ENCODE assay signal across 9 cellular contexts in genomic region chr11:65502274-65502851, GRCh38. TPM values are rescaled to one million over a fixed set of nuclear protein-coding genes. Genes with fewer than 3 reads are reported as not detected.
DNase-seq lines count a peak whose midpoint lies in the region; ATAC-seq, FAIRE-seq and TF ChIP-seq lines count a peak whose summit lies in the region.
"Had no signal": no experiment of that assay in that cellular context is flagged by ENCODE, and none has a peak within 500 bp of the region (broad histone marks: within the 10 kb centered on the region; RNA-seq: fewer than 3 reads in every experiment).

No MANE protein-coding gene starts in this region.

- no peak for FAIRE-seq in GM12892 (lab: Jason Lieb, UNC)

- ATAC-seq in effector memory CD8-positive, alpha-beta T cell (replicated peaks): no peak

- H3K27ac Mint-ChIP-seq in effector memory CD8-positive, alpha-beta T cell: no peak overlapping the region

- peaks cover 91% of the 10 kb centered on the region for H3K79me2 ChIP-seq in PC-9 (ENCODE audit: low read depth)

- POLR2A ChIA-PET in PC-9 (lab: Charles Lee; ENCODE audit: unreplicated experiment): interaction anchor here (0.5 to 1.6 kb wide), 12 partner anchors 10 to 161 kb away, joined by 3 to 22 read pairs (median 6); partner anchors contain the start of gene RELA

- CTCF ChIA-PET in PC-9 (lab: Charles Lee): interaction anchor here (0.6 kb wide), 1 partner anchor 9 kb away, joined by 4 read pairs; no protein-coding TSS in a partner anchor

- peaks cover 66% of the 10 kb centered on the region for H3K36me3 ChIP-seq in PC-9 (ENCODE audit: low read depth)

- peak overlapping the region; percentile 99 for H3K4me2 ChIP-seq in PC-9

- peak overlapping the region; percentile 97 for H3K27ac ChIP-seq in PC-9

- H3K4me1 ChIP-seq in PC-9 (replicated peaks; ENCODE audit: insufficient read depth): peaks cover 44% of the 10 kb centered on the region

- H3K4me3 Mint-ChIP-seq in effector memory CD8-positive, alpha-beta T cell: no peak overlapping the region

- peaks cover 80% of the 10 kb centered on the region for H4K20me1 ChIP-seq in PC-9 (ENCODE audit: insufficient read depth)

- H3F3A ChIP-seq in PC-9 (ENCODE audit: insufficient read depth, low read depth): peaks cover 90% of the 10 kb centered on the region

- no peaks in the 10 kb centered on the region for H3K9me3 Mint-ChIP-seq in effector memory CD8-positive, alpha-beta T cell

- TF ChIP-seq CTCF in PC-9 (conservative IDR thresholded peaks at IDR 0.05) (no peak), fibroblast of mammary gland (conservative IDR thresholded peaks at IDR 0.05; ENCODE audit: control insufficient read depth, insufficient read depth, low read depth, low read length) (no peak), retinal pigment epithelial cell (conservative IDR thresholded peaks at IDR 0.05; ENCODE audit: low read depth, low read length) (no peak)

- no peaks in the 10 kb centered on the region for H3K27me3 ChIP-seq in PC-9 (ENCODE audit: insufficient read depth, low read depth)

- no peaks in the 10 kb centered on the region for H3K27me3 Mint-ChIP-seq in effector memory CD8-positive, alpha-beta T cell

- intact Hi-C loops in PC-9 (cut with micrococcal nuclease; ENCODE audit: unreplicated experiment): no loop called here

- BruUV-seq in PC-9 (replicated peaks; lab: Mats Ljungman, UMichigan): no TSS peak

- H3K36me3 Mint-ChIP-seq in effector memory CD8-positive, alpha-beta T cell (ENCODE audit: insufficient read depth): no peaks in the 10 kb centered on the region

- TF ChIP-seq POLR2A in GM12892 (IDR thresholded peaks at IDR 0.05; ENCODE audit: low read depth, low read length): no peak

- H2AFZ ChIP-seq in PC-9: no peak overlapping the region

- peaks cover 46 to 52% of the 10 kb centered on the region in 2 donors for H3K4me1 Mint-ChIP-seq in effector memory CD8-positive, alpha-beta T cell (ENCODE audit: low read depth in 2 of 2)

- peak overlapping the region; percentile 99 for H3K4me3 ChIP-seq in GM08714 (ENCODE audit: low read length)
- H3K4me3 ChIP-seq in PC-9: peak overlapping the region; percentile 99
- peak overlapping the region; percentile 91 for H3K4me3 ChIP-seq in fibroblast of mammary gland (ENCODE audit: control insufficient read depth, low read depth, low read length)
- peak overlapping the region; percentile 99 for H3K4me3 ChIP-seq in retinal pigment epithelial cell (ENCODE audit: low read length)

- no peaks in the 10 kb centered on the region for H3K9me2 ChIP-seq in PC-9 (ENCODE audit: insufficient read depth)

- no peaks in the 10 kb centered on the region for H3K9me3 ChIP-seq in PC-9 (ENCODE audit: insufficient read depth, low read depth)

- DNase-seq in PC-9 (no peak), fibroblast of mammary gland (ENCODE audit: low read depth) (peak; percentile 49), retinal pigment epithelial cell (ENCODE audit: low read depth) (no peak), hippocampal formation (lab: John Stamatoyannopoulos, UW) (no peak), C1 segment of cervical spinal cord (lab: John Stamatoyannopoulos, UW) (no peak), GM12892 (ENCODE audit: insufficient read length) (no peak)
- DNase-seq in effector memory CD8-positive, alpha-beta T cell: no peak
- DNase-seq: stimulated activated CD4-positive, alpha-beta T cell treated with anti-CD3 and anti-CD28 coated beads, Interleukin-4, amount 100 ng/mL, for 24 hours had no signal

RNA-seq across cellular contexts. Expression of gene MALAT1, which starts 3.5 kb away (rescaled TPM):
- total RNA-seq in PC-9 (2021): 6,494 and 7,852 TPM in 2 replicates
- 5,443 TPM for polyA plus RNA-seq in GM12892 (2012; ENCODE audit: missing spikeins)

RNA-seq across cellular contexts. Expression of gene SCYL1, which starts 22.5 kb away (rescaled TPM):
- 106 and 135 TPM in 2 replicates for total RNA-seq in PC-9 (2021)
- 24.6 TPM for polyA plus RNA-seq in GM12892 (2012; ENCODE audit: missing spikeins)

RNA-seq across cellular contexts. Expression of gene LTBP3, which starts 55.8 kb away (rescaled TPM):
- total RNA-seq in PC-9 (2021): 455 and 553 TPM in 2 replicates
- 3.7 TPM for polyA plus RNA-seq in GM12892 (2012; ENCODE audit: missing spikeins)
